1 cellular context compared by ENCODE assay signal in the genomic region with DNA sequence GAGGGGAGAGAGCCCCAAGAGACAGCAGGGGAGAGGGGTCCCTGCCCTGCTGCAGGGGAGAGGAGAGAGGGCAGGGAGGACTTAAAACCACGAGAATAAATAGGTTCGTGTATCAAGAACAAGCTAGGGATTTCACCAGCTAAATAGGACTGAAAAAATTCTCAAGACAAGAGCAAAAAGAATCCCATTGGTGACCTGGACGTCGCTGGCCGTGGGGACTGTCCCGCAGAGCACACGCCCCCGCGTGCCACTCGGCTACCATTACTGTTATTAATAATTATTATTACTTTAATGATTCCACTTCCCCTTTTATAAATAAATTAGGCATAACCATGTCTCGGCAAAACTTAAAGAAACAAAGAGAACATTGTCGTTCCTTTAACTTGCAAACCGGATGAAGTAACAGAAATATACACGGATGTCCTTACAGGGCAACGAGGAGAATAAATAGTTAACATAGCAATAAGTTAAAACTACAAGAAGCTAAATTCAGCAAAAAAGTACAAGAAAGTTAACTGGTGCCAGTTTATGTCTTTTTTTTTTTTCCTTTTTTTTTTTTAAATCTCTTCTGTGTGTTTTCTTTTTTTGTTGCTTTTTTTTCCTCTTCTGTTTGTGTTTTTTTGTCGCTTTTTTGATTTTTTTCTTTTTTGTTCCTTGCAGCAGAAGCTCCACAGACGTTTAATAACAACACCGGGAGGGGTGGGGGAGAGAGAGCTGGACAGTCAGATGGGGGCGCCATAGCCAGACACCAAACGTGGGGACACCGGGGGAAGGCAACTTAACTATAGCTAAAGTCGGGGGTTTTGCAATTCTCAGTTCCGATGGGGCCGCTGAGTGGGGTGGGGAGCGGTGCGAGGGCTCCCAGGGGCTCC.
TF ChIP-seq lines count a peak whose summit lies in the region.

No MANE protein-coding gene starts in this region.

TF ChIP-seq in GM23338, 12 proteins besides CTCF, POLR2A, EP300 and RAD21:
- TF ChIP-seq, protein P1, sequence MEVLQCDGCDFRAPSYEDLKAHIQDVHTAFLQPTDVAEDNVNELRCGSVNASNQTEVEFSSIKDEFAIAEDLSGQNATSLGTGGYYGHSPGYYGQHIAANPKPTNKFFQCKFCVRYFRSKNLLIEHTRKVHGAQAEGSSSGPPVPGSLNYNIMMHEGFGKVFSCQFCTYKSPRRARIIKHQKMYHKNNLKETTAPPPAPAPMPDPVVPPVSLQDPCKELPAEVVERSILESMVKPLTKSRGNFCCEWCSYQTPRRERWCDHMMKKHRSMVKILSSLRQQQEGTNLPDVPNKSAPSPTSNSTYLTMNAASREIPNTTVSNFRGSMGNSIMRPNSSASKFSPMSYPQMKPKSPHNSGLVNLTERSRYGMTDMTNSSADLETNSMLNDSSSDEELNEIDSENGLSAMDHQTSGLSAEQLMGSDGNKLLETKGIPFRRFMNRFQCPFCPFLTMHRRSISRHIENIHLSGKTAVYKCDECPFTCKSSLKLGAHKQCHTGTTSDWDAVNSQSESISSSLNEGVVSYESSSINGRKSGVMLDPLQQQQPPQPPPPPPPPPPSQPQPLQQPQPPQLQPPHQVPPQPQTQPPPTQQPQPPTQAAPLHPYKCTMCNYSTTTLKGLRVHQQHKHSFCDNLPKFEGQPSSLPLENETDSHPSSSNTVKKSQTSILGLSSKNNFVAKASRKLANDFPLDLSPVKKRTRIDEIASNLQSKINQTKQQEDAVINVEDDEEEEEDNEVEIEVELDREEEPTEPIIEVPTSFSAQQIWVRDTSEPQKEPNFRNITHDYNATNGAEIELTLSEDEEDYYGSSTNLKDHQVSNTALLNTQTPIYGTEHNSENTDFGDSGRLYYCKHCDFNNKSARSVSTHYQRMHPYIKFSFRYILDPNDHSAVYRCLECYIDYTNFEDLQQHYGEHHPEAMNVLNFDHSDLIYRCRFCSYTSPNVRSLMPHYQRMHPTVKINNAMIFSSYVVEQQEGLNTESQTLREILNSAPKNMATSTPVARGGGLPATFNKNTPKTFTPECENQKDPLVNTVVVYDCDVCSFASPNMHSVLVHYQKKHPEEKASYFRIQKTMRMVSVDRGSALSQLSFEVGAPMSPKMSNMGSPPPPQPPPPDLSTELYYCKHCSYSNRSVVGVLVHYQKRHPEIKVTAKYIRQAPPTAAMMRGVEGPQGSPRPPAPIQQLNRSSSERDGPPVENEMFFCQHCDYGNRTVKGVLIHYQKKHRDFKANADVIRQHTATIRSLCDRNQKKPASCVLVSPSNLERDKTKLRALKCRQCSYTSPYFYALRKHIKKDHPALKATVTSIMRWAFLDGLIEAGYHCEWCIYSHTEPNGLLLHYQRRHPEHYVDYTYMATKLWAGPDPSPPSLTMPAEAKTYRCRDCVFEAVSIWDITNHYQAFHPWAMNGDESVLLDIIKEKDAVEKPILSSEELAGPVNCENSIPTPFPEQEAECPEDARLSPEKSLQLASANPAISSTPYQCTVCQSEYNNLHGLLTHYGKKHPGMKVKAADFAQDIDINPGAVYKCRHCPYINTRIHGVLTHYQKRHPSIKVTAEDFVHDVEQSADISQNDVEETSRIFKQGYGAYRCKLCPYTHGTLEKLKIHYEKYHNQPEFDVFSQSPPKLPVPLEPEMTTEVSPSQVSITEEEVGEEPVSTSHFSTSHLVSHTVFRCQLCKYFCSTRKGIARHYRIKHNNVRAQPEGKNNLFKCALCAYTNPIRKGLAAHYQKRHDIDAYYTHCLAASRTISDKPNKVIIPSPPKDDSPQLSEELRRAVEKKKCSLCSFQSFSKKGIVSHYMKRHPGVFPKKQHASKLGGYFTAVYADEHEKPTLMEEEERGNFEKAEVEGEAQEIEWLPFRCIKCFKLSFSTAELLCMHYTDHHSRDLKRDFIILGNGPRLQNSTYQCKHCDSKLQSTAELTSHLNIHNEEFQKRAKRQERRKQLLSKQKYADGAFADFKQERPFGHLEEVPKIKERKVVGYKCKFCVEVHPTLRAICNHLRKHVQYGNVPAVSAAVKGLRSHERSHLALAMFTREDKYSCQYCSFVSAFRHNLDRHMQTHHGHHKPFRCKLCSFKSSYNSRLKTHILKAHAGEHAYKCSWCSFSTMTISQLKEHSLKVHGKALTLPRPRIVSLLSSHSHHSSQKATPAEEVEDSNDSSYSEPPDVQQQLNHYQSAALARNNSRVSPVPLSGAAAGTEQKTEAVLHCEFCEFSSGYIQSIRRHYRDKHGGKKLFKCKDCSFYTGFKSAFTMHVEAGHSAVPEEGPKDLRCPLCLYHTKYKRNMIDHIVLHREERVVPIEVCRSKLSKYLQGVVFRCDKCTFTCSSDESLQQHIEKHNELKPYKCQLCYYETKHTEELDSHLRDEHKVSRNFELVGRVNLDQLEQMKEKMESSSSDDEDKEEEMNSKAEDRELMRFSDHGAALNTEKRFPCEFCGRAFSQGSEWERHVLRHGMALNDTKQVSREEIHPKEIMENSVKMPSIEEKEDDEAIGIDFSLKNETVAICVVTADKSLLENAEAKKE (CRISPR knock-in tag; IDR thresholded peaks at IDR 0.05): no peak
- no peak for TF ChIP-seq JUNB (IDR thresholded peaks at IDR 0.05; ENCODE audit: unreplicated experiment)
- no peak for TF ChIP-seq NANOG (IDR thresholded peaks at IDR 0.05; ENCODE audit: borderline replicate concordance)
- TF ChIP-seq, protein P2, sequence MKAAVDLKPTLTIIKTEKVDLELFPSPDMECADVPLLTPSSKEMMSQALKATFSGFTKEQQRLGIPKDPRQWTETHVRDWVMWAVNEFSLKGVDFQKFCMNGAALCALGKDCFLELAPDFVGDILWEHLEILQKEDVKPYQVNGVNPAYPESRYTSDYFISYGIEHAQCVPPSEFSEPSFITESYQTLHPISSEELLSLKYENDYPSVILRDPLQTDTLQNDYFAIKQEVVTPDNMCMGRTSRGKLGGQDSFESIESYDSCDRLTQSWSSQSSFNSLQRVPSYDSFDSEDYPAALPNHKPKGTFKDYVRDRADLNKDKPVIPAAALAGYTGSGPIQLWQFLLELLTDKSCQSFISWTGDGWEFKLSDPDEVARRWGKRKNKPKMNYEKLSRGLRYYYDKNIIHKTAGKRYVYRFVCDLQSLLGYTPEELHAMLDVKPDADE (IDR thresholded peaks at IDR 0.05): no peak
- no peak for TF ChIP-seq ZNF114 (CRISPR knock-in tag; IDR thresholded peaks at IDR 0.05)
- TF ChIP-seq STAT1 (IDR thresholded peaks at IDR 0.05; ENCODE audit: unreplicated experiment): no peak
- no peak for TF ChIP-seq CREB1 (CRISPR knock-in tag; IDR thresholded peaks at IDR 0.05; ENCODE audit: low read depth)
- TF ChIP-seq, protein P3, sequence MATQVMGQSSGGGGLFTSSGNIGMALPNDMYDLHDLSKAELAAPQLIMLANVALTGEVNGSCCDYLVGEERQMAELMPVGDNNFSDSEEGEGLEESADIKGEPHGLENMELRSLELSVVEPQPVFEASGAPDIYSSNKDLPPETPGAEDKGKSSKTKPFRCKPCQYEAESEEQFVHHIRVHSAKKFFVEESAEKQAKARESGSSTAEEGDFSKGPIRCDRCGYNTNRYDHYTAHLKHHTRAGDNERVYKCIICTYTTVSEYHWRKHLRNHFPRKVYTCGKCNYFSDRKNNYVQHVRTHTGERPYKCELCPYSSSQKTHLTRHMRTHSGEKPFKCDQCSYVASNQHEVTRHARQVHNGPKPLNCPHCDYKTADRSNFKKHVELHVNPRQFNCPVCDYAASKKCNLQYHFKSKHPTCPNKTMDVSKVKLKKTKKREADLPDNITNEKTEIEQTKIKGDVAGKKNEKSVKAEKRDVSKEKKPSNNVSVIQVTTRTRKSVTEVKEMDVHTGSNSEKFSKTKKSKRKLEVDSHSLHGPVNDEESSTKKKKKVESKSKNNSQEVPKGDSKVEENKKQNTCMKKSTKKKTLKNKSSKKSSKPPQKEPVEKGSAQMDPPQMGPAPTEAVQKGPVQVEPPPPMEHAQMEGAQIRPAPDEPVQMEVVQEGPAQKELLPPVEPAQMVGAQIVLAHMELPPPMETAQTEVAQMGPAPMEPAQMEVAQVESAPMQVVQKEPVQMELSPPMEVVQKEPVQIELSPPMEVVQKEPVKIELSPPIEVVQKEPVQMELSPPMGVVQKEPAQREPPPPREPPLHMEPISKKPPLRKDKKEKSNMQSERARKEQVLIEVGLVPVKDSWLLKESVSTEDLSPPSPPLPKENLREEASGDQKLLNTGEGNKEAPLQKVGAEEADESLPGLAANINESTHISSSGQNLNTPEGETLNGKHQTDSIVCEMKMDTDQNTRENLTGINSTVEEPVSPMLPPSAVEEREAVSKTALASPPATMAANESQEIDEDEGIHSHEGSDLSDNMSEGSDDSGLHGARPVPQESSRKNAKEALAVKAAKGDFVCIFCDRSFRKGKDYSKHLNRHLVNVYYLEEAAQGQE (IDR thresholded peaks at IDR 0.05; ENCODE audit: unreplicated experiment): no peak
- TF ChIP-seq POLR2AphosphoS5 (IDR thresholded peaks at IDR 0.05; ENCODE audit: low read depth): no peak
- no peak for TF ChIP-seq EZH2 (IDR thresholded peaks at IDR 0.05; ENCODE audit: low read depth, unreplicated experiment)
- no peak for TF ChIP-seq EZH2phosphoT487 (IDR thresholded peaks at IDR 0.05; ENCODE audit: unreplicated experiment)
- TF ChIP-seq ZNF331 (CRISPR knock-in tag; IDR thresholded peaks at IDR 0.05; ENCODE audit: low read depth): no peak
